Comparison of ENCODE assay signal across 9 cellular contexts in genomic region chr16:74400238-74400637, GRCh38. TPM values are rescaled to one million over a fixed set of nuclear protein-coding genes. Genes with fewer than 3 reads are reported as not detected.
DNase-seq lines count a peak whose midpoint lies in the region; ATAC-seq, FAIRE-seq and TF ChIP-seq lines count a peak whose summit lies in the region.
"Not testable (repeated sequence)": the region's sequence is repeated elsewhere in the genome, so short reads cannot be mapped to it uniquely, and the experiment has no call there.
"Had no signal": no experiment of that assay in that cellular context is flagged by ENCODE, and none has a peak within 500 bp of the region (broad histone marks: within the 10 kb centered on the region; RNA-seq: fewer than 3 reads in every experiment).

No MANE protein-coding gene starts in this region.

- intact Hi-C loops in CD14-positive monocyte (cut with micrococcal nuclease); kidney (cut with DNase I); sigmoid colon (cut with DNase I): not testable (repeated sequence)

- DNase-seq in CD14-positive monocyte (ENCODE audit: low spot score) (peak; percentile 29), SK-N-DZ (ENCODE audit: low spot score) (peak; percentile 0), kidney (peak; percentile 59), mesenteric fat pad (ENCODE audit: low spot score) (peak; percentile 87), sigmoid colon (peak; percentile 8)
- DNase-seq in endothelial cell (ENCODE audit: low spot score); stimulated activated naive CD8-positive, alpha-beta T cell treated with anti-CD3 and anti-CD28 coated beads, Interleukin-15, Interleukin-2, amounts not matched to agents 100 U/mL and 50 U/mL, for 24 hours: not testable (repeated sequence)

- H3K27me3 Mint-ChIP-seq in CD14-positive monocyte (ENCODE audit: low read depth in 3 of 3): peaks cover 9 to 20% (median 15%) of the 10 kb centered on the region in 3 donors
- not testable (repeated sequence) for H3K27me3 Mint-ChIP-seq in endothelial cell (ENCODE audit: unreplicated experiment)

- not testable (repeated sequence) for H3K27ac Mint-ChIP-seq in CD14-positive monocyte
- peak overlapping the region; percentile 59 for H3K27ac Mint-ChIP-seq in endothelial cell (ENCODE audit: unreplicated experiment)

- not testable (repeated sequence) for H3K4me1 ChIP-seq in kidney (ENCODE audit: control insufficient read depth in 1 of 2, insufficient read depth in 1 of 2, low read depth in 1 of 2, low read length in 2 of 2)
- peaks cover 0 to 24% (median 7%) of the 10 kb centered on the region in 4 donors for H3K4me1 ChIP-seq in sigmoid colon

- H3K36me3 ChIP-seq in kidney (ENCODE audit: control insufficient read depth in 1 of 2, insufficient read depth in 2 of 2, low read length in 2 of 2); sigmoid colon: not testable (repeated sequence)

- WGBS in sigmoid colon, 2 donors: 89 to 90% methylated on average over 3 of the region's 4 CpGs

- not testable (repeated sequence) for H3K4me3 Mint-ChIP-seq in CD14-positive monocyte; endothelial cell (ENCODE audit: unreplicated experiment)

- H3K27ac ChIP-seq in kidney (ENCODE audit: low read depth in 2 of 2, low read length in 2 of 2); sigmoid colon: not testable (repeated sequence)

- TF ChIP-seq POLR2A in sigmoid colon (IDR thresholded peaks at IDR 0.05): not testable (repeated sequence)

- TF ChIP-seq CTCF in CD14-positive monocyte (IDR thresholded peaks at IDR 0.05); endothelial cell (IDR thresholded peaks at IDR 0.05; ENCODE audit: unreplicated experiment); kidney (IDR thresholded peaks at IDR 0.05; ENCODE audit: borderline replicate concordance, extremely low read depth, insufficient read depth); sigmoid colon (IDR thresholded peaks at IDR 0.05): not testable (repeated sequence)

- not testable (repeated sequence) for TF ChIP-seq EP300 in sigmoid colon (IDR thresholded peaks at IDR 0.05)

- not testable (repeated sequence) for H3K9me3 Mint-ChIP-seq in CD14-positive monocyte; endothelial cell (ENCODE audit: unreplicated experiment)

- not testable (repeated sequence) for H3K4me3 ChIP-seq in kidney (ENCODE audit: low read length in 2 of 2); sigmoid colon

- H3K9ac ChIP-seq in kidney (ENCODE audit: low read length in 2 of 2): not testable (repeated sequence)

- H3K4me1 Mint-ChIP-seq in CD14-positive monocyte: not testable (repeated sequence)
- H3K4me1 Mint-ChIP-seq in endothelial cell (ENCODE audit: unreplicated experiment): peaks cover 16% of the 10 kb centered on the region

- ATAC-seq in stimulated activated naive CD8-positive, alpha-beta T cell treated with anti-CD3 and anti-CD28 coated beads, Interleukin-15, Interleukin-2, amounts not matched to agents 100 U/mL and 50 U/mL, for 24 hours: peak; percentile 8

- H3K9me3 ChIP-seq in kidney (ENCODE audit: control insufficient read depth in 1 of 2, low read length in 2 of 2); sigmoid colon: not testable (repeated sequence)

- FAIRE-seq in kidney (lab: Jason Lieb, UNC): not testable (repeated sequence)

- not testable (repeated sequence) for H3K27me3 ChIP-seq in sigmoid colon

- H3K36me3 Mint-ChIP-seq in CD14-positive monocyte; endothelial cell (ENCODE audit: low read depth, unreplicated experiment): not testable (repeated sequence)

RNA-seq across cellular contexts. Expression of gene CLEC18B, which starts 21.0 kb away (rescaled TPM):
- polyA plus RNA-seq in CD14-positive monocyte (not detected), kidney (ENCODE audit: insufficient read depth, low read depth, low replicate concordance) (46.1 TPM), sigmoid colon (under 1 TPM in 1 of 3 donors, not detected in 2; 0.83 TPM)
- polyA plus RNA-seq in SK-N-DZ (2014; cell fraction: cytosol; rRNA removed): 0.16 and 3.6 TPM in 2 replicates
- 13.1 and 16.0 TPM in 2 replicates for polyA plus RNA-seq in SK-N-DZ (2014; cell fraction: nucleus; rRNA removed)
- total RNA-seq in endothelial cell (ENCODE audit: unreplicated experiment) (0.26 TPM), kidney (5.3 TPM), mesenteric fat pad (0.19 TPM), sigmoid colon (1 to 10 TPM in 1 of 4 donors, under 1 TPM in 1, not detected in 2; 0.49 to 1.7 TPM)
- polyA plus RNA-seq: BJ; CD4-positive, CD25-positive, alpha-beta regulatory T cell had no signal

RNA-seq across cellular contexts. Expression of gene NPIPB15, which starts 24.1 kb away (rescaled TPM):
- polyA plus RNA-seq in CD14-positive monocyte: not detected
- polyA plus RNA-seq in SK-N-DZ (2014; cell fraction: cytosol; rRNA removed): not detected in 2 replicates
- polyA plus RNA-seq in SK-N-DZ (2014; cell fraction: nucleus; rRNA removed): not detected in 2 replicates
- 3.3 TPM for total RNA-seq in endothelial cell (ENCODE audit: unreplicated experiment)
- 5.2 TPM for total RNA-seq in kidney
- polyA plus RNA-seq in kidney (ENCODE audit: insufficient read depth, low read depth, low replicate concordance): not detected
- total RNA-seq in mesenteric fat pad: 4.1 TPM
- 1 to 10 TPM in 3 of 4 donors, not detected in 1; 1.1 to 9.1 (median 1.6) TPM for total RNA-seq in sigmoid colon
- polyA plus RNA-seq in sigmoid colon: 10 to 100 TPM in 1 of 3 donors, 1 to 10 TPM in 2; 1.8 to 27.1 (median 4.2) TPM
